Comparison of ENCODE assay signal across 18 cellular contexts in genomic region chr10:30216811-30217210, GRCh38.
"Had no signal": no experiment of that assay in that cellular context is flagged by ENCODE, and none has a peak within 500 bp of the region (broad histone marks: within the 10 kb centered on the region; RNA-seq: fewer than 3 reads in every experiment).

No MANE protein-coding gene starts in this region.

- H3K9me3 ChIP-seq: gastrocnemius medialis, ovary, right atrium auricular region, sigmoid colon, suprapubic skin, thyroid gland had no signal

- DNase-seq: effector CD4-positive, alpha-beta T cell; endodermal cell; gastrocnemius medialis; immature natural killer cell; left ventricle myocardium superior; mesendoderm; naive B cell; ovary; sigmoid colon; stimulated activated naive CD4-positive, alpha-beta T cell; thyroid gland had no signal

- H3K9me3 Mint-ChIP-seq: endodermal cell, immature natural killer cell, type B pancreatic cell had no signal

- H3K27ac Mint-ChIP-seq: endodermal cell, immature natural killer cell, type B pancreatic cell had no signal

- H3K4me1 Mint-ChIP-seq: endodermal cell had no signal

- H3K27ac ChIP-seq: coronary artery, ovary, right atrium auricular region, sigmoid colon, suprapubic skin had no signal

- ATAC-seq: esophagus mucosa, gastrocnemius medialis, left ventricle myocardium superior had no signal

- H3K4me3 Mint-ChIP-seq: endodermal cell, immature natural killer cell, type B pancreatic cell had no signal

- H3K4me3 ChIP-seq: coronary artery, gastrocnemius medialis, lung, ovary, right atrium auricular region, sigmoid colon, skin epidermis, suprapubic skin, thyroid gland had no signal

- H3K27me3 ChIP-seq: gastrocnemius medialis, ovary, right atrium auricular region, sigmoid colon, suprapubic skin, thyroid gland had no signal

- H3K36me3 Mint-ChIP-seq: type B pancreatic cell had no signal

- H3K4me1 ChIP-seq: sigmoid colon had no signal

- H3K36me3 ChIP-seq: gastrocnemius medialis, ovary, right atrium auricular region, sigmoid colon, suprapubic skin, thyroid gland had no signal
